2 cellular contexts compared by ENCODE assay signal in the genomic region with DNA sequence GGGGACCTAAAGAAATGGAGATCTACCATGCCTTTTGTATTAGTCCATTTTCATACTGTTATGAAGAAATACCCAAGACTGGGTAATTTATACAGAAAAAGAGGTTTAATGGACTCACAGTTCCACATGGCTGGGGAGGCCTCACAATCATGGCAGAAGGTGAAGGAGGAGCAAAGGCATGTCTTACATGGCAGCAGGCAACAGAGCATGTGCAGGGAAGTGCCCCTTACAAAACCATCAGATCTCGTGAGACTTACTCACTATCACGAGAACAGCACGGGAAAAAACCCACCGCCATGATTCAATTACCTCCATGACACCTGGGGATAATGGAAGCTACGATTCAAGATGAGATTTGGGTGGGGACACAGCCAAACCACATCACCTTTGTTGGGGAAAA. TPM values are rescaled to one million over a fixed set of nuclear protein-coding genes. Genes with fewer than 3 reads are reported as not detected.
A peak's percentile ranks its signal among the peaks of the same experiment; 100 is the strongest.
DNase-seq lines count a peak whose midpoint lies in the region; ATAC-seq, FAIRE-seq and TF ChIP-seq lines count a peak whose summit lies in the region.
"Not testable (repeated sequence)": the region's sequence is repeated elsewhere in the genome, so short reads cannot be mapped to it uniquely, and the experiment has no call there.

No MANE protein-coding gene starts in this region.

- not testable (repeated sequence) for H2AFZ ChIP-seq in K562 (ENCODE audit: low read depth, low read length)

- POLR2A ChIA-PET in K562 (lab: Yijun Ruan, JAX), result interaction anchor here (0.7 kb wide), 1 partner anchor 47 kb away, joined by 3 read pairs; no protein-coding TSS in a partner anchor

- intact Hi-C loops in K562 (cut with micrococcal nuclease), result not testable (repeated sequence)

- BruUV-seq in K562 (replicated peaks; lab: Mats Ljungman, UMichigan), result not testable (repeated sequence)

- H3K36me3 ChIP-seq in K562 (ENCODE audit: control insufficient read depth, insufficient read depth, low read length), result not testable (repeated sequence)

- not testable (repeated sequence) for H3K9me1 ChIP-seq in K562 (ENCODE audit: control insufficient read depth, insufficient read depth, low read length)

- not testable (repeated sequence) for H3K4me1 ChIP-seq in K562 (replicated peaks in 1 of 2; ENCODE audit: control insufficient read depth in 2 of 2, insufficient read depth in 2 of 2, low read length in 2 of 2)

- not testable (repeated sequence) for H3K4me2 ChIP-seq in K562 (ENCODE audit: insufficient read depth, low read length)

- peak; percentile 22 for DNase-seq in HT1080 (ENCODE audit: low read depth)
- DNase-seq in K562 (ENCODE audit: extremely low read depth in 1 of 4, low spot score in 3 of 4), result not testable (repeated sequence)

- not testable (repeated sequence) for H4K20me1 ChIP-seq in K562 (replicated peaks; ENCODE audit: control insufficient read depth, insufficient read depth, low read length)

- TF ChIP-seq EP300 in K562 (IDR thresholded peaks at IDR 0.05; ENCODE audit: low read length), result not testable (repeated sequence)

- H3K27ac ChIP-seq in K562 (ENCODE audit: extremely low read depth, low read depth, low read length), result not testable (repeated sequence)

- under 1% methylated on average over 5 of the region's 5 CpGs for WGBS in K562 (ENCODE audit: insufficient coverage, low coverage, missing lambda C conversion rate)

- not testable (repeated sequence) for H3K4me3 ChIP-seq in K562

- H3K79me2 ChIP-seq in K562 (ENCODE audit: control insufficient read depth, insufficient read depth, low read length), result not testable (repeated sequence)

- not testable (repeated sequence) for TF ChIP-seq CTCF in K562 (IDR thresholded peaks at IDR 0.05 in 2 of 3, conservative IDR thresholded peaks at IDR 0.05 in 1 of 3; ENCODE audit: insufficient read depth in 2 of 3, low read depth in 1 of 3, low read length in 3 of 3)

- TF ChIP-seq POLR2A in K562 (conservative IDR thresholded peaks at IDR 0.05), result not testable (repeated sequence)

- TF ChIP-seq RAD21 in K562 (CRISPR knock-in tag; conservative IDR thresholded peaks at IDR 0.05 in 1 of 2, IDR thresholded peaks at IDR 0.05 in 1 of 2), result not testable (repeated sequence)

- FAIRE-seq in K562 (lab: Jason Lieb, UNC), result not testable (repeated sequence)

- in situ Hi-C loops in K562 (cut with MboI), result not testable (repeated sequence)

- CTCF ChIA-PET in K562 (lab: Yijun Ruan, JAX; ENCODE audit: low intra/inter-chr PET ratio), result not testable (repeated sequence)

- ATAC-seq in K562, result not testable (repeated sequence)

- H3K9ac ChIP-seq in K562 (ENCODE audit: insufficient read depth in 1 of 2, low read depth in 2 of 2, low read length in 2 of 2), result not testable (repeated sequence)

- not testable (repeated sequence) for H3K9me3 ChIP-seq in K562 (replicated peaks; ENCODE audit: control insufficient read depth, insufficient read depth, low read depth, low read length)

- H3K27me3 ChIP-seq in K562 (ENCODE audit: control insufficient read depth in 2 of 2, insufficient read depth in 2 of 2, low read length in 2 of 2), result not testable (repeated sequence)

TF ChIP-seq in K562, 482 proteins besides CTCF, POLR2A, EP300 and RAD21:
- TF ChIP-seq NRF1 (conservative IDR thresholded peaks at IDR 0.05 in 1 of 2, IDR thresholded peaks at IDR 0.05 in 1 of 2) (peak in 1 of 2 experiments; percentile 40; a peak in 2 of 4 replicates), ZNF431 (CRISPR knock-in tag; IDR thresholded peaks at IDR 0.05) (peak; percentile 93), CHD2 (IDR thresholded peaks at IDR 0.05; ENCODE audit: low read depth, low read length) (peak; percentile 48; the same call in 1 of the 2 replicates)

RNA-seq across cellular contexts. Expression of gene CHCHD4, which starts 37.2 kb away (rescaled TPM):
- 39.7 and 46.1 TPM in 2 replicates for total RNA-seq in HT1080 (2014; rRNA removed; shearing (Covaris generic))
- 36.3 and 36.9 TPM in 2 replicates for polyA plus RNA-seq in HT1080 (2015; cell fraction: cytosol; rRNA removed)
- polyA plus RNA-seq in HT1080 (2015; cell fraction: nucleus; rRNA removed), result 13.3 and 14.8 TPM in 2 replicates
- 8.4 and 13.9 TPM in 2 replicates for total RNA-seq in K562 (2011; cell fraction: chromatin; rRNA removed; ENCODE audit: low replicate concordance)
- 7.5 and 9.3 TPM in 2 replicates for total RNA-seq in K562 (2011; cell fraction: nucleolus; rRNA removed)
- total RNA-seq in K562 (2011; cell fraction: nucleoplasm; rRNA removed), result 11.0 and 15.7 TPM in 2 replicates
- total RNA-seq in K562 (2014; rRNA removed) (70.9 and 77.2 TPM in 2 replicates), K562 (2014; rRNA removed; fragmentation: Illumina TruSeq; extraction: Trizol) (70.9 and 79.2 TPM in 2 replicates), K562 (2015; rRNA removed; fragmentation: Illumina TruSeq; extraction: Trizol) (56.5 and 61.2 TPM in 2 replicates), K562 (2021) (53.5 and 55.4 TPM in 2 replicates)
- polyA plus RNA-seq in K562 (2011; rRNA removed) (46.2 and 68.4 TPM in 2 replicates), K562 (2014; fragmentation: Illumina TruSeq; extraction: Trizol) (89.0 and 105 TPM in 2 replicates), K562 (2014; fragmentation: Nextera tagmentation; extraction: Ambion mirVana) (100 to 1,000 TPM; 152 to 225 TPM), K562 (2014; rRNA removed) (81.3 and 81.7 TPM in 2 replicates)
- polyA plus RNA-seq in K562 (2011; cell fraction: cytosol; rRNA removed), result 27.7 and 40.4 TPM in 2 replicates
- polyA plus RNA-seq in K562 (2011; cell fraction: nucleus; rRNA removed), result 15.4 and 19.6 TPM in 2 replicates
- polyA plus RNA-seq in K562 (2012), result 32.4 and 47.1 TPM in 2 replicates
- polyA minus RNA-seq in K562 (2011; rRNA and poly(A)+ RNA removed), result 48.2 and 54.4 TPM in 2 replicates
- polyA minus RNA-seq in K562 (2011; cell fraction: cytosol; rRNA and poly(A)+ RNA removed), result 19.5 and 24.8 TPM in 2 replicates
- 6.1 and 12.2 TPM in 2 replicates for polyA minus RNA-seq in K562 (2011; cell fraction: nucleus; rRNA and poly(A)+ RNA removed)

RNA-seq across cellular contexts. Expression of gene TMEM43, which starts 37.4 kb away (rescaled TPM):
- 86.4 and 98.0 TPM in 2 replicates for total RNA-seq in HT1080 (2014; rRNA removed; shearing (Covaris generic))
- 68.4 and 85.1 TPM in 2 replicates for polyA plus RNA-seq in HT1080 (2015; cell fraction: cytosol; rRNA removed)
- polyA plus RNA-seq in HT1080 (2015; cell fraction: nucleus; rRNA removed), result 160 and 163 TPM in 2 replicates
- 45.4 and 56.1 TPM in 2 replicates for total RNA-seq in K562 (2011; cell fraction: chromatin; rRNA removed; ENCODE audit: low replicate concordance)
- total RNA-seq in K562 (2011; cell fraction: nucleolus; rRNA removed), result 65.7 and 72.4 TPM in 2 replicates
- total RNA-seq in K562 (2011; cell fraction: nucleoplasm; rRNA removed), result 57.3 and 58.4 TPM in 2 replicates
- total RNA-seq in K562 (2014; rRNA removed), result 35.0 and 49.2 TPM in 2 replicates
- 32.9 and 35.7 TPM in 2 replicates for total RNA-seq in K562 (2014; rRNA removed; fragmentation: Illumina TruSeq; extraction: Trizol)
- 41.1 and 42.9 TPM in 2 replicates for total RNA-seq in K562 (2015; rRNA removed; fragmentation: Illumina TruSeq; extraction: Trizol)
- total RNA-seq in K562 (2021), result 38.9 and 39.7 TPM in 2 replicates
- 41.9 and 50.8 TPM in 2 replicates for polyA plus RNA-seq in K562 (2011; rRNA removed)
- 46.0 and 54.1 TPM in 2 replicates for polyA plus RNA-seq in K562 (2011; cell fraction: cytosol; rRNA removed)
- polyA plus RNA-seq in K562 (2011; cell fraction: nucleus; rRNA removed), result 73.1 and 80.6 TPM in 2 replicates
- polyA plus RNA-seq in K562 (2012), result 32.9 and 33.9 TPM in 2 replicates
- 41.5 and 46.1 TPM in 2 replicates for polyA plus RNA-seq in K562 (2014; fragmentation: Illumina TruSeq; extraction: Trizol)
- 10 to 100 TPM; 16.7 to 29.4 TPM for polyA plus RNA-seq in K562 (2014; fragmentation: Nextera tagmentation; extraction: Ambion mirVana)
- 32.7 and 37.5 TPM in 2 replicates for polyA plus RNA-seq in K562 (2014; rRNA removed)
- polyA minus RNA-seq in K562 (2011; rRNA and poly(A)+ RNA removed), result 32.4 and 38.1 TPM in 2 replicates
- polyA minus RNA-seq in K562 (2011; cell fraction: cytosol; rRNA and poly(A)+ RNA removed), result 21.2 TPM in 2 replicates
- polyA minus RNA-seq in K562 (2011; cell fraction: nucleus; rRNA and poly(A)+ RNA removed), result 17.1 and 22.2 TPM in 2 replicates
